ENCODE assay signal across 8 cellular contexts in genomic region chr1:40383488-40384412, GRCh38. TPM values are rescaled to one million over a fixed set of nuclear protein-coding genes. Genes with fewer than 3 reads are reported as not detected.
DNase-seq lines count a peak whose midpoint lies in the region; ATAC-seq and TF ChIP-seq lines count a peak whose summit lies in the region.

No MANE protein-coding gene starts in this region.

- no peaks in the 10 kb centered on the region for H3K27me3 Mint-ChIP-seq in activated CD4-positive, alpha-beta T cell treated with anti-CD3 and anti-CD28 coated beads for 36 hours

- peaks cover 65% of the 10 kb centered on the region for H3K36me3 Mint-ChIP-seq in activated CD4-positive, alpha-beta T cell treated with anti-CD3 and anti-CD28 coated beads for 36 hours (ENCODE audit: low read depth)

- CTCF ChIA-PET in activated CD4-positive, alpha-beta T cell treated with anti-CD3 and anti-CD28 coated beads for 36 hours (lab: Charles Lee), result interaction anchor here (0.8 to 6.0 kb wide), 10 partner anchors 8 to 240 kb away, joined by 3 to 54 read pairs (median 4); partner anchors contain the start of gene SMAP2

- peak; percentile 44 for DNase-seq in activated CD4-positive, alpha-beta T cell treated with anti-CD3 and anti-CD28 coated beads for 36 hours
- DNase-seq in activated CD4-positive, alpha-beta T cell treated with anti-CD3 and anti-CD28 coated beads, Interleukin-2, amount 50 U/mL, for 1 hour, result no peak
- DNase-seq in hepatic stellate cell (ENCODE audit: low spot score) (peak; percentile 16), substantia nigra (lab: John Stamatoyannopoulos, UW) (no peak), UCSD-AML1 (lab: John Stamatoyannopoulos, UW; ENCODE audit: unreplicated experiment) (no peak), cortex of kidney (lab: John Stamatoyannopoulos, UW) (no peak)
- no peak for DNase-seq in activated CD8-positive, alpha-beta memory T cell treated with anti-CD3 and anti-CD28 coated beads, Interleukin-2, amount 50 U/mL, for 48 hours

- H3K27ac ChIP-seq in VCaP (peak overlapping the region; percentile 90), substantia nigra (ENCODE audit: low read depth, low read length, poor library complexity, severe bottlenecking) (peak overlapping the region; percentile 67)

- POLR2A ChIA-PET in activated CD4-positive, alpha-beta T cell treated with anti-CD3 and anti-CD28 coated beads for 36 hours (lab: Charles Lee), result interaction anchor here (1.0 to 7.2 kb wide), 5 partner anchors 9 to 120 kb away, joined by 3 to 88 read pairs (median 5); partner anchors contain the start of gene SMAP2

- intact Hi-C loops in activated CD4-positive, alpha-beta T cell treated with anti-CD3 and anti-CD28 coated beads for 36 hours (cut with DNase I, micrococcal nuclease), result loop anchor here (1.0 to 10.0 kb wide), 8 partner anchors 8 to 1189 kb away; partner anchors contain the start of genes PABPC4 (in 1 of the 2), ZFP69B (in 1 of the 2) and ZMPSTE24 (in 1 of the 2)

- H3K9me3 Mint-ChIP-seq in activated CD4-positive, alpha-beta T cell treated with anti-CD3 and anti-CD28 coated beads for 36 hours (ENCODE audit: low read depth), result no peaks in the 10 kb centered on the region

- no peak for TF ChIP-seq CTCF in VCaP (conservative IDR thresholded peaks at IDR 0.05)

- ATAC-seq in activated CD4-positive, alpha-beta T cell treated with anti-CD3 and anti-CD28 coated beads for 36 hours, result peak; percentile 33

- H3K4me3 Mint-ChIP-seq in activated CD4-positive, alpha-beta T cell treated with anti-CD3 and anti-CD28 coated beads for 36 hours, result peak overlapping the region; percentile 74

- peak overlapping the region; percentile 100 for H3K27ac Mint-ChIP-seq in activated CD4-positive, alpha-beta T cell treated with anti-CD3 and anti-CD28 coated beads for 36 hours

- peaks cover 91% of the 10 kb centered on the region for H3K4me1 Mint-ChIP-seq in activated CD4-positive, alpha-beta T cell treated with anti-CD3 and anti-CD28 coated beads for 36 hours

RNA-seq across cellular contexts. Expression of gene SMAP2, which starts 10.2 kb away (rescaled TPM):
- total RNA-seq in activated CD4-positive, alpha-beta T cell treated with anti-CD3 and anti-CD28 coated beads for 36 hours, result 100 to 1,000 TPM; 241 to 258 TPM

Comparison
In these comparisons a context has a peak if more than half of its experiments do, and no peak if none do; other contexts are left out.
1. DNase-seq: peak in activated CD4-positive, alpha-beta T cell treated with anti-CD3 and anti-CD28 coated beads for 36 hours (single experiment) and hepatic stellate cell (single experiment); none in activated CD4-positive, alpha-beta T cell treated with anti-CD3 and anti-CD28 coated beads, Interleukin-2, amount 50 U/mL, for 1 hour (single experiment), substantia nigra (0 of 49), UCSD-AML1 (single experiment), cortex of kidney (single experiment) and activated CD8-positive, alpha-beta memory T cell treated with anti-CD3 and anti-CD28 coated beads, Interleukin-2, amount 50 U/mL, for 48 hours (single experiment).